ENCODE assay signal across 2 cellular contexts in the genomic region with DNA sequence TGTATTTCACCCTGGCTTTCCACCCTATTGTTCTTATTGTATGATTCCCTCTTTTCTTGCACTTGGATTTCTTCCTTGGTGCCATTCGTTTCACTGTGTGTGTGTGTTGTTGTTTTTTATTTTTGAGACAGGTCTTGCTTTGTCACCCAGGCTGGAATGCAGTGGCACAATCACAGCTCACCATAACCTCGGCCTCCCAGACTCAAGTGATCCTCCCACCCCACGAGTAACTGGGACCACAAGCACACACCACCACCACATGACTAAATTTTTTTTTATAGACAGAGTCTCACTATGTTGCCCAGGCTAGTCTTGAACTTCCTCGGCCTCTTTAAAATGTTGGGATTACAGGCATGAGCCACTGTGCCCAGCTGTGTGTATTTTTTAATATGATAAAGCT.
TF ChIP-seq lines count a peak whose summit lies in the region.

No MANE protein-coding gene starts in this region.

TF ChIP-seq in A549, 52 proteins besides CTCF, POLR2A, EP300 and RAD21 (continued from another document):
- TF ChIP-seq, protein P1, sequence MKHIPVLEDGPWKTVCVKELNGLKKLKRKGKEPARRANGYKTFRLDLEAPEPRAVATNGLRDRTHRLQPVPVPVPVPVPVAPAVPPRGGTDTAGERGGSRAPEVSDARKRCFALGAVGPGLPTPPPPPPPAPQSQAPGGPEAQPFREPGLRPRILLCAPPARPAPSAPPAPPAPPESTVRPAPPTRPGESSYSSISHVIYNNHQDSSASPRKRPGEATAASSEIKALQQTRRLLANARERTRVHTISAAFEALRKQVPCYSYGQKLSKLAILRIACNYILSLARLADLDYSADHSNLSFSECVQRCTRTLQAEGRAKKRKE (CRISPR knock-in tag; IDR thresholded peaks at IDR 0.05; ENCODE audit: low read depth), result no peak
- TF ChIP-seq KDM5A (IDR thresholded peaks at IDR 0.05) (no peak), RNF2 (IDR thresholded peaks at IDR 0.05; ENCODE audit: borderline replicate concordance, low read depth) (no peak), ZSCAN20 (CRISPR knock-in tag; IDR thresholded peaks at IDR 0.05) (no peak), POLR2AphosphoS2 (conservative IDR thresholded peaks at IDR 0.05; ENCODE audit: low read length) (no peak), CHD2 (IDR thresholded peaks at IDR 0.05; ENCODE audit: low read length, partially characterized antibody) (no peak)

TF ChIP-seq in H1, 55 proteins besides CTCF, POLR2A, EP300 and RAD21 (continued from another document):
- no peak for TF ChIP-seq SAP30 (IDR thresholded peaks at IDR 0.05; ENCODE audit: insufficient read depth, insufficient replicate concordance, low read length)
- no peak for TF ChIP-seq SIRT6 (IDR thresholded peaks at IDR 0.05; ENCODE audit: low read length)
